In the genomic region with DNA sequence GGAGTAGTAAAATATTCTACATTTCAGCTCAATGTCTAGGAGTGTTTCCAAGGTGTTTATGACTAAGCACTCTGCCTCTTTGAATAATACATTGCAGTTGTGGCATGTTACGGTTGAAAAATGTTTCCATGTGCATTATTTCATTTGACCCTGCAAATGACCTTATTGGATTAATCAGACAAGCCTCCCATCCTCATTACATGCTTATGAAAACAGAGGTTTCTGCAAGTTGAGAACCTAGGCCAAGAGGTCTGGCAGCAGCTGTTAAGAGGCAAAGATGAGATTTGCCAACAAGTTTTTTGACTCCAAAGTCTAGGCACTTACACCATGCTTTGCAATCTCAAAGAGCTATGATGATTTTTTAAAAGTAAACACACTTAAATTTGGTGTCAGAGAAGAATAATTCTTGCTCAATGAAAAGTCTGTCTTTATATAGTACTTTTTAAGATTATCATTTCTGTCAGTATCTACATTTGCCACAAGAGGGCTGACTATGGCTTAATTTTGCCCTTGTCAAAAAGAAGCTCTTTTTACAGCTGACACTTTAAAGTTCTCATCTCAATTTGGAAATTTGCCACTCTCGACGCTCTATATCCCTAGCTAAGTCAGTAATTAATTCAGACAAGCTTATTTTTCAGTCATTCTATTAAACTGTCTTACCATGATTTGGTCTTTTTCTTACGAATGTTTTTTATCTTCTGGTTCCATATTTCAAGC, we compare ENCODE assay signal across 9 cellular contexts.
A peak's percentile ranks its signal among the peaks of the same experiment; 100 is the strongest.
DNase-seq lines count a peak whose midpoint lies in the region; ATAC-seq and TF ChIP-seq lines count a peak whose summit lies in the region.
"Had no signal": no experiment of that assay in that cellular context is flagged by ENCODE, and none has a peak within 500 bp of the region (broad histone marks: within the 10 kb centered on the region; RNA-seq: fewer than 3 reads in every experiment).

No MANE protein-coding gene starts in this region.

- in situ Hi-C loops in transverse colon (cut with MboI; ENCODE audit: low pct_ligation_motif_present in 1 of 4, low pct_unique_long_range_greater_than_20kb in 1 of 4, low sequenced_read_pairs in 3 of 4), result loop anchor here in 1 of 4 donors (25.0 kb wide), 1 partner anchor 524 kb away; no protein-coding TSS in a partner anchor

- intact Hi-C loops in heart right ventricle (cut with DNase I) (no loop called here), left cardiac atrium (cut with DNase I) (no loop called here), transverse colon (cut with DNase I; ENCODE audit: low total_unique reads) (no loop called here), mucosa of descending colon (cut with DNase I, micrococcal nuclease) (no loop called here)

- WGBS in heart right ventricle, 2 donors, result 42 to 51% methylated on average over 4 of the region's 4 CpGs
- WGBS in transverse colon (ENCODE audit: low coverage in 1 of 2), 2 donors, result 34 to 36% methylated on average over 4 of the region's 4 CpGs

- ATAC-seq in heart right ventricle, result no peak
- no peak for ATAC-seq in left cardiac atrium
- no peak for ATAC-seq in HG02870 (IDR thresholded peaks at IDR 0.05; ENCODE audit: unreplicated experiment)
- ATAC-seq in mucosa of descending colon, result no peak

- no peaks in the 10 kb centered on the region for H3K9me3 ChIP-seq in heart right ventricle
- H3K9me3 ChIP-seq in transverse colon, result no peaks in the 10 kb centered on the region
- no peaks in the 10 kb centered on the region for H3K9me3 ChIP-seq in mucosa of descending colon

- H3K27me3 ChIP-seq in heart right ventricle (peaks cover 0 to 11% (median 4%) of the 10 kb centered on the region in 7 donors), transverse colon (no peaks in the 10 kb centered on the region)

- peak in 6 of 9 donors; percentile 19 to 35 (median 26) for TF ChIP-seq CTCF in heart right ventricle (IDR thresholded peaks at IDR 0.05)
- peak in 4 of 5 experiments; percentile 15 to 24 (median 22) for TF ChIP-seq CTCF in transverse colon (IDR thresholded peaks at IDR 0.05)
- no peak for TF ChIP-seq CTCF in mucosa of descending colon (IDR thresholded peaks at IDR 0.05)

- H3K27ac ChIP-seq in heart right ventricle (no peak overlapping the region), transverse colon (no peak overlapping the region)

- no peak for TF ChIP-seq EP300 in transverse colon (IDR thresholded peaks at IDR 0.05; ENCODE audit: low read depth)

- H3K4me3 ChIP-seq in heart right ventricle (no peak overlapping the region), transverse colon (no peak overlapping the region), mucosa of descending colon (no peak overlapping the region)

- H3K36me3 ChIP-seq in heart right ventricle (no peaks in the 10 kb centered on the region), transverse colon (no peaks in the 10 kb centered on the region), mucosa of descending colon (ENCODE audit: low read depth) (no peaks in the 10 kb centered on the region)

- H3K4me1 ChIP-seq in heart right ventricle (no peaks in the 10 kb centered on the region), transverse colon (peaks cover 0 to 17% (median 0%) of the 10 kb centered on the region in 4 donors), mucosa of descending colon (ENCODE audit: low read depth) (no peaks in the 10 kb centered on the region)

- no peak for TF ChIP-seq POLR2A in transverse colon (IDR thresholded peaks at IDR 0.05)

- DNase-seq in heart right ventricle, result no peak
- DNase-seq in left cardiac atrium, result no peak
- DNase-seq in NCI-H2227 treated with DMSO at 0.1 percent for 48 hours (lab: John Stamatoyannopoulos, UW), result peak; percentile 14
- peak; percentile 36 for DNase-seq in epidermal melanocyte (ENCODE audit: insufficient read length, low spot score)
- no peak for DNase-seq in transverse colon
- no peak for DNase-seq in mucosa of descending colon
- no peak for DNase-seq in NCI-H146 (lab: John Stamatoyannopoulos, UW)
- DNase-seq: activated CD4-positive, alpha-beta memory T cell treated with anti-CD3 and anti-CD28 coated beads for 36 hours had no signal

Comparison
In these comparisons a context has a peak if more than half of its experiments do, and no peak if none do; other contexts are left out.
1. DNase-seq: peak in NCI-H2227 treated with DMSO at 0.1 percent for 48 hours (single experiment) and epidermal melanocyte (single experiment); none in heart right ventricle (0 of 2), left cardiac atrium (single experiment), transverse colon (single experiment), mucosa of descending colon (0 of 3) and NCI-H146 (single experiment).